ENCODE assay signal across 8 cellular contexts in genomic region chr3:185282696-185283373, GRCh38. TPM values are rescaled to one million over a fixed set of nuclear protein-coding genes. Genes with fewer than 3 reads are reported as not detected.
DNase-seq lines count a peak whose midpoint lies in the region; ATAC-seq and TF ChIP-seq lines count a peak whose summit lies in the region.

No MANE protein-coding gene starts in this region.

- peak overlapping the region; percentile 39 for H3K4ac ChIP-seq in trophoblast cell (ENCODE audit: low read depth, low read length)

- no peak overlapping the region for H2BK12ac ChIP-seq in trophoblast cell (ENCODE audit: low read length)

- ATAC-seq in HG02642 (IDR thresholded peaks at IDR 0.05; ENCODE audit: poor library complexity, unreplicated experiment) (peak; percentile 100), heart right ventricle (peak; percentile 99 to 100 (median 100))

- H2AFZ ChIP-seq in trophoblast cell (ENCODE audit: insufficient read depth, low read length, poor library complexity), result peak overlapping the region; percentile 85

- peaks cover 0 to 2% (median 0%) of the 10 kb centered on the region in 9 donors for H3K36me3 ChIP-seq in heart right ventricle
- no peaks in the 10 kb centered on the region for H3K36me3 ChIP-seq in trophoblast cell (ENCODE audit: control insufficient read depth in 1 of 2, insufficient read depth in 2 of 2, low read length in 2 of 2)
- H3K36me3 ChIP-seq in transverse colon, result no peaks in the 10 kb centered on the region

- no peaks in the 10 kb centered on the region for H3K9me3 ChIP-seq in heart right ventricle
- H3K9me3 ChIP-seq in trophoblast cell (ENCODE audit: insufficient read depth, low read depth, low read length), result no peaks in the 10 kb centered on the region
- H3K9me3 ChIP-seq in transverse colon, result no peaks in the 10 kb centered on the region

- intact Hi-C loops in heart right ventricle (cut with DNase I) (no loop called here), transverse colon (cut with DNase I; ENCODE audit: low total_unique reads) (no loop called here)

- DNase-seq in NCI-H1436 (lab: John Stamatoyannopoulos, UW) (peak; percentile 99), T follicular helper cell (ENCODE audit: low read depth) (peak; percentile 89), amniotic stem cell (lab: John Stamatoyannopoulos, UW) (peak; percentile 95), heart right ventricle (peak; percentile 94 to 96), trophoblast cell (peak; percentile 97 to 99), transverse colon (peak; percentile 98)

- H3K18ac ChIP-seq in trophoblast cell (ENCODE audit: low read length), result peak overlapping the region; percentile 57

- peak overlapping the region; percentile 67 for H4K91ac ChIP-seq in trophoblast cell (ENCODE audit: low read depth, low read length)

- H3K27me3 ChIP-seq in heart right ventricle, result peaks cover 0 to 23% (median 5%) of the 10 kb centered on the region in 7 donors
- no peaks in the 10 kb centered on the region for H3K27me3 ChIP-seq in trophoblast cell (ENCODE audit: insufficient read depth, low read length)
- H3K27me3 ChIP-seq in transverse colon, result no peaks in the 10 kb centered on the region

- H4K12ac ChIP-seq in trophoblast cell (ENCODE audit: low read depth, low read length), result peak overlapping the region; percentile 49

- H3K27ac ChIP-seq in heart right ventricle (peak overlapping the region in 7 of 10 donors; percentile 13 to 77 (median 33)), trophoblast cell (ENCODE audit: low read depth, low read length) (no peak overlapping the region), transverse colon (peak overlapping the region; percentile 58 to 79 (median 71))

- TF ChIP-seq CTCF in heart right ventricle (IDR thresholded peaks at IDR 0.05) (no peak), transverse colon (IDR thresholded peaks at IDR 0.05) (peak in 2 of 5 experiments; percentile 25 to 39)

- H4K8ac ChIP-seq in trophoblast cell (ENCODE audit: low read depth, low read length), result peak overlapping the region; percentile 91

- H3K4me3 ChIP-seq in heart right ventricle, result peak overlapping the region; percentile 40 to 82 (median 70)
- H3K4me3 ChIP-seq in trophoblast cell (ENCODE audit: low read depth, low read length), result peak overlapping the region; percentile 87
- peak overlapping the region; percentile 50 to 75 (median 58) for H3K4me3 ChIP-seq in transverse colon

- peak overlapping the region; percentile 76 for H3K14ac ChIP-seq in trophoblast cell (ENCODE audit: low read length)

- peak; percentile 70 for TF ChIP-seq POLR2A in GM10847 (IDR thresholded peaks at IDR 0.05; ENCODE audit: extremely low read depth, insufficient read length)
- peak; percentile 74 for TF ChIP-seq POLR2A in transverse colon (IDR thresholded peaks at IDR 0.05)

- H3K79me1 ChIP-seq in trophoblast cell (ENCODE audit: low read length), result peaks cover 5% of the 10 kb centered on the region

- H3K4me2 ChIP-seq in trophoblast cell (ENCODE audit: low read length), result peak overlapping the region; percentile 89

- H3K9ac ChIP-seq in trophoblast cell (ENCODE audit: low read length), result peak overlapping the region; percentile 57

- in situ Hi-C loops in transverse colon (cut with MboI; ENCODE audit: low pct_ligation_motif_present in 1 of 4, low pct_unique_long_range_greater_than_20kb in 1 of 4, low sequenced_read_pairs in 3 of 4), result no loop called here

- H2AK5ac ChIP-seq in trophoblast cell (ENCODE audit: low read length), result no peak overlapping the region

- TF ChIP-seq EP300 in transverse colon (IDR thresholded peaks at IDR 0.05; ENCODE audit: low read depth), result no peak

- peaks cover 5% of the 10 kb centered on the region for H3K79me2 ChIP-seq in trophoblast cell (ENCODE audit: control insufficient read depth, insufficient read depth, low read length, poor library complexity)

- H2BK5ac ChIP-seq in trophoblast cell (ENCODE audit: low read depth, low read length, poor library complexity), result no peak overlapping the region

- H2BK120ac ChIP-seq in trophoblast cell (ENCODE audit: insufficient read depth, low read length, poor library complexity), result peak overlapping the region; percentile 27

- H3K4me1 ChIP-seq in heart right ventricle (peaks cover 0 to 22% (median 9%) of the 10 kb centered on the region in 9 donors), trophoblast cell (ENCODE audit: control insufficient read depth in 1 of 2, insufficient read depth in 2 of 2, low read length in 2 of 2) (peaks cover 0 to 4% of the 10 kb centered on the region in 2 experiments), transverse colon (peaks cover 0 to 14% (median 8%) of the 10 kb centered on the region in 4 donors)

- WGBS in heart right ventricle, 2 donors, result 2 to 3% methylated on average over 41 of the region's 41 CpGs
- no CpG with 5 or more reads among the region's 41 CpGs for WGBS in trophoblast cell (ENCODE audit: extremely low coverage, insufficient coverage, insufficient read length)
- 3 to 4% methylated on average over 19 to 37 of the region's 41 CpGs for WGBS in transverse colon (ENCODE audit: low coverage in 1 of 2), 2 donors

- no peak overlapping the region for H3K23ac ChIP-seq in trophoblast cell (ENCODE audit: low read length)

RNA-seq across cellular contexts. Expression of gene EHHADH, which starts 29.0 kb away (rescaled TPM):
- total RNA-seq in heart right ventricle (10 to 100 TPM; 15.0 to 31.0 (median 20.4) TPM), transverse colon (10 to 100 TPM in 3 of 4 donors, 1 to 10 TPM in 1; 6.4 to 39.6 (median 14.3) TPM)
- 1 to 10 TPM; 3.8 to 4.4 TPM for polyA plus RNA-seq in heart right ventricle
- 0.56 and 0.78 TPM in 2 replicates for polyA plus RNA-seq in trophoblast cell (2013)
